In genomic region chr5:157400741-157401140, GRCh38 we compare ENCODE assay signal across 15 cellular contexts. TPM values are rescaled to one million over a fixed set of nuclear protein-coding genes. Genes with fewer than 3 reads are reported as not detected.
DNase-seq lines count a peak whose midpoint lies in the region; ATAC-seq, FAIRE-seq and TF ChIP-seq lines count a peak whose summit lies in the region.
"Had no signal": no experiment of that assay in that cellular context is flagged by ENCODE, and none has a peak within 500 bp of the region (broad histone marks: within the 10 kb centered on the region; RNA-seq: fewer than 3 reads in every experiment).

No MANE protein-coding gene starts in this region.

- H3K27me3 ChIP-seq in PC-3 (ENCODE audit: low read length) (no peaks in the 10 kb centered on the region), astrocyte (ENCODE audit: insufficient read depth, low read length) (no peaks in the 10 kb centered on the region)
- H3K27me3 ChIP-seq: BE2C, Peyer's patch had no signal

- no peaks in the 10 kb centered on the region for H3F3A ChIP-seq in PC-3 (ENCODE audit: low read length, unreplicated experiment)

- no peak overlapping the region for H3K4me3 ChIP-seq in PC-3 (ENCODE audit: low read length)
- no peak overlapping the region for H3K4me3 ChIP-seq in astrocyte (ENCODE audit: insufficient read depth, low read depth, low read length)
- H3K4me3 ChIP-seq: Peyer's patch had no signal

- DNase-seq in activated naive CD4-positive, alpha-beta T cell treated with anti-CD3 and anti-CD28 coated beads, Interleukin-2, amount 50 U/mL, for 16 hours: no peak
- DNase-seq in PC-3 (no peak), astrocyte (ENCODE audit: low read depth) (peak; percentile 12), UCSD-AML1 (lab: John Stamatoyannopoulos, UW; ENCODE audit: unreplicated experiment) (no peak), DMS79 (lab: John Stamatoyannopoulos, UW) (no peak)
- DNase-seq: BE2C; Calu3; CD4-positive, alpha-beta T cell; H7; NCI-H510A treated with DMSO at 0.1 percent for 48 hours; Peyer's patch had no signal

- H3K36me3 Mint-ChIP-seq in activated naive CD4-positive, alpha-beta T cell treated with anti-CD3 and anti-CD28 coated beads, Interleukin-2, amount 50 U/mL, for 24 hours: peaks cover 9% of the 10 kb centered on the region
- peaks cover 3% of the 10 kb centered on the region for H3K36me3 Mint-ChIP-seq in astrocyte (ENCODE audit: low read depth, unreplicated experiment)

- H3K27ac ChIP-seq in PC-3 (ENCODE audit: low read length): no peak overlapping the region
- H3K27ac ChIP-seq in astrocyte (ENCODE audit: low read depth, low read length): no peak overlapping the region
- H3K27ac ChIP-seq: KMS-11, Peyer's patch had no signal

- TF ChIP-seq CTCF in PC-3 (conservative IDR thresholded peaks at IDR 0.05; ENCODE audit: low read depth, low read length): no peak
- TF ChIP-seq CTCF in astrocyte (IDR thresholded peaks at IDR 0.05; ENCODE audit: insufficient read depth, low read depth, low read length): no peak

- no peaks in the 10 kb centered on the region for H4K20me1 ChIP-seq in PC-3 (ENCODE audit: low read length)
- H4K20me1 ChIP-seq in astrocyte (ENCODE audit: insufficient read depth, low read length): no peaks in the 10 kb centered on the region

- POLR2A ChIA-PET in PC-3 (lab: Charles Lee; ENCODE audit: unreplicated experiment): no interaction called here

- no peak overlapping the region for H3K4me2 ChIP-seq in PC-3 (ENCODE audit: low read length)
- H3K4me2 ChIP-seq in astrocyte (ENCODE audit: low read length): no peak overlapping the region
- H3K4me2 ChIP-seq: KMS-11 had no signal

- H3K36me3 ChIP-seq in PC-3 (ENCODE audit: low read depth, low read length): no peaks in the 10 kb centered on the region
- H3K36me3 ChIP-seq in astrocyte (ENCODE audit: insufficient read depth, low read length): no peaks in the 10 kb centered on the region
- H3K36me3 ChIP-seq: BE2C, Peyer's patch had no signal

- no peak overlapping the region for H3K4me3 Mint-ChIP-seq in activated naive CD4-positive, alpha-beta T cell treated with anti-CD3 and anti-CD28 coated beads, Interleukin-2, amount 50 U/mL, for 24 hours
- H3K4me3 Mint-ChIP-seq in astrocyte (ENCODE audit: unreplicated experiment): no peak overlapping the region
- H3K4me3 Mint-ChIP-seq: CD4-positive, alpha-beta T cell had no signal

- H3K27me3 Mint-ChIP-seq in activated naive CD4-positive, alpha-beta T cell treated with anti-CD3 and anti-CD28 coated beads, Interleukin-2, amount 50 U/mL, for 24 hours: peaks cover 5% of the 10 kb centered on the region
- no peaks in the 10 kb centered on the region for H3K27me3 Mint-ChIP-seq in astrocyte (ENCODE audit: low read depth, unreplicated experiment)
- H3K27me3 Mint-ChIP-seq: CD4-positive, alpha-beta T cell had no signal

- CTCF ChIA-PET in PC-3 (lab: Charles Lee): no interaction called here

- ATAC-seq in PC-3 (0 out of 2 replicates have a peak, but pooled peaks have one; percentile 37), HG03025 (IDR thresholded peaks at IDR 0.05; ENCODE audit: low FRiP score, unreplicated experiment) (no peak)
- ATAC-seq: Right ventricle myocardium inferior had no signal

- no TSS peak for BruUV-seq in PC-3 (replicated peaks; lab: Mats Ljungman, UMichigan)

- H3K9me3 Mint-ChIP-seq in activated naive CD4-positive, alpha-beta T cell treated with anti-CD3 and anti-CD28 coated beads, Interleukin-2, amount 50 U/mL, for 24 hours: peaks cover 19% of the 10 kb centered on the region
- peaks cover 12% of the 10 kb centered on the region for H3K9me3 Mint-ChIP-seq in astrocyte (ENCODE audit: unreplicated experiment)

- no peak for FAIRE-seq in astrocyte (lab: Jason Lieb, UNC)

- H3K27ac Mint-ChIP-seq in activated naive CD4-positive, alpha-beta T cell treated with anti-CD3 and anti-CD28 coated beads, Interleukin-2, amount 50 U/mL, for 24 hours: peak overlapping the region; percentile 9
- H3K27ac Mint-ChIP-seq in astrocyte (ENCODE audit: unreplicated experiment): no peak overlapping the region
- H3K27ac Mint-ChIP-seq: CD4-positive, alpha-beta T cell had no signal

- H3K79me2 ChIP-seq in PC-3 (ENCODE audit: low read length) (no peaks in the 10 kb centered on the region), astrocyte (ENCODE audit: insufficient read depth, low read length) (no peaks in the 10 kb centered on the region)

- intact Hi-C loops in PC-3 (cut with micrococcal nuclease): no loop called here

- no peak overlapping the region for H2AFZ ChIP-seq in PC-3 (ENCODE audit: low read length)
- no peak overlapping the region for H2AFZ ChIP-seq in astrocyte (ENCODE audit: low read depth, low read length)

- H3K4me1 Mint-ChIP-seq in activated naive CD4-positive, alpha-beta T cell treated with anti-CD3 and anti-CD28 coated beads, Interleukin-2, amount 50 U/mL, for 24 hours: peaks cover 10% of the 10 kb centered on the region
- peaks cover 9% of the 10 kb centered on the region for H3K4me1 Mint-ChIP-seq in astrocyte (ENCODE audit: low read depth, unreplicated experiment)

- H3K9ac ChIP-seq in PC-3 (ENCODE audit: low read length) (no peak overlapping the region), astrocyte (ENCODE audit: low read length) (no peak overlapping the region)
- H3K9ac ChIP-seq: KMS-11 had no signal

- H3K4me1 ChIP-seq in PC-3 (ENCODE audit: insufficient read depth, low read length): no peaks in the 10 kb centered on the region
- no peaks in the 10 kb centered on the region for H3K4me1 ChIP-seq in astrocyte (ENCODE audit: insufficient read depth, low read length)
- H3K4me1 ChIP-seq: BE2C, Peyer's patch had no signal

- no peaks in the 10 kb centered on the region for H3K9me2 ChIP-seq in PC-3 (replicated peaks; ENCODE audit: low read length)

- H3K9me3 ChIP-seq in PC-3 (ENCODE audit: low read length) (peaks cover 15% of the 10 kb centered on the region), astrocyte (ENCODE audit: insufficient read depth, low read depth, low read length) (no peaks in the 10 kb centered on the region)
- H3K9me3 ChIP-seq: BE2C, Peyer's patch had no signal

RNA-seq across cellular contexts. Expression of gene NIPAL4, which starts 59.3 kb away (rescaled TPM):
- total RNA-seq in PC-3 (2014; rRNA removed) (1.0 and 1.8 TPM in 2 replicates), astrocyte (7.1 and 10.8 TPM in 2 replicates)
- total RNA-seq: H7, Peyer's patch, Right ventricle myocardium inferior had no signal
